In the genomic region with DNA sequence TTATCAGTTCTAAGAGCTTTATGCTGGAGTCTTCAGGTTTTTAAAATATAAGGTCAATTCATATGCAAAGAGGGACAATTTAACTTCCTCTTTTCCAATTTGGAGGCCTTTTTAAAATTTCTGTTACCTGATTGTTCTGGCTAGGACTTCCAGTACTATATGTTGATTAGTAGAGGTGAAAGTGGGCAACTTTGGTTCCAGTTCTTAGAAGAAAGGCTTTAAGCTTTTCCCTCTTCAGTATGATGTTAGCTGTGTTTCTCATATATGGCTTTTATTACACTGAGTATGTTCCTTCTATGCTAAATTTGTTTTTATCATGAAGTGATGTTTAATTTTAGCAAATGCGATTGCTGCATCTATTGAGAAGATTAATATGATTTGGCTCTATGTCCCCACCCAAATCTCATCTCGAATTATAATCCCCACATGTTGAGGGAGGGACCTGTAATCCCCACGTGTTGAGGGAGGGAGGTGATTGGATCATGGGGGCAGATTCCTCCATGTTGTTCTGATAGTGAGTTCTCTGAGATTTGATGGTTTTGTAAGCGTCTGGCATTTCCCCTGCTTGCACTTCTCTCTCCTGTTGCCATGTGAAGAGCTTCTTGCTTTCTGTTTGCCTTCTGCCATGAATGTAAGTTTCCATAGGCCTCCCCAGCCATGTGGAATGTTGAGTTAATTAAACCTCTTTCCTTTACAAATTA, we compare ENCODE assay signal across 26 cellular contexts.
"Had no signal": no experiment of that assay in that cellular context is flagged by ENCODE, and none has a peak within 500 bp of the region (broad histone marks: within the 10 kb centered on the region; RNA-seq: fewer than 3 reads in every experiment).

No MANE protein-coding gene starts in this region.

- H3K27me3 ChIP-seq: SJCRH30 had no signal

- H3K9ac ChIP-seq: SK-N-SH had no signal

- H3K27ac Mint-ChIP-seq: activated CD4-positive, alpha-beta memory T cell treated with anti-CD3 and anti-CD28 coated beads, Interleukin-2, amount 10 ng/mL, durations not matched to agents 7 days and 5 days; activated CD4-positive, alpha-beta T cell treated with anti-CD3 and anti-CD28 coated beads for 36 hours; activated naive CD4-positive, alpha-beta T cell treated with anti-CD3 and anti-CD28 coated beads for 36 hours; activated naive CD8-positive, alpha-beta T cell; activated T-helper 17 cell treated with anti-CD3 and anti-CD28 coated beads, Interleukin-2, amount 50 U/mL, for 72 hours; brain had no signal

- H3K4me3 ChIP-seq: SJCRH30 had no signal

- H3K27me3 Mint-ChIP-seq: activated CD4-positive, alpha-beta memory T cell treated with anti-CD3 and anti-CD28 coated beads, Interleukin-2, amount 10 ng/mL, durations not matched to agents 7 days and 5 days; activated CD4-positive, alpha-beta T cell treated with anti-CD3 and anti-CD28 coated beads for 36 hours; activated naive CD8-positive, alpha-beta T cell; activated T-helper 17 cell treated with anti-CD3 and anti-CD28 coated beads, Interleukin-2, amount 50 U/mL, for 72 hours; central memory CD8-positive, alpha-beta T cell had no signal

- H3K4me3 Mint-ChIP-seq: activated CD4-positive, alpha-beta memory T cell treated with anti-CD3 and anti-CD28 coated beads, Interleukin-2, amount 10 ng/mL, durations not matched to agents 7 days and 5 days; activated CD4-positive, alpha-beta T cell treated with anti-CD3 and anti-CD28 coated beads for 36 hours; activated naive CD4-positive, alpha-beta T cell treated with anti-CD3 and anti-CD28 coated beads for 36 hours; activated naive CD8-positive, alpha-beta T cell; activated T-helper 17 cell treated with anti-CD3 and anti-CD28 coated beads, Interleukin-2, amount 50 U/mL, for 72 hours; brain; central memory CD8-positive, alpha-beta T cell had no signal

- H3K36me3 ChIP-seq: SJCRH30 had no signal

- DNase-seq: activated CD4-positive, alpha-beta memory T cell treated with anti-CD3 and anti-CD28 coated beads, Interleukin-2, amount 10 ng/mL, durations not matched to agents 7 days and 5 days; activated CD4-positive, alpha-beta T cell treated with anti-CD3 and anti-CD28 coated beads for 36 hours; activated CD4-positive, alpha-beta T cell treated with anti-CD3 and anti-CD28 coated beads, Interleukin-2, amount 50 U/mL, for 1 hour; activated CD4-positive, CD25-positive, alpha-beta regulatory T cell; activated gamma-delta T cell; activated naive CD4-positive, alpha-beta T cell treated with anti-CD3 and anti-CD28 coated beads for 36 hours; activated T-cell treated with anti-CD3 and anti-CD28 coated beads for 4 hours; activated T-cell treated with anti-CD3 and anti-CD28 coated beads, Interleukin-2, amount 50 U/mL, for 48 hours; amygdala; Kasumi-1; NCI-H1105 treated with DMSO at 0.1 percent for 48 hours; NCI-H1436 treated with DMSO at 0.1 percent for 48 hours; NCI-H187; NCI-H2081; NCI-H446; NCI-H524; Right ventricle myocardium superior; RPMI8226; SJCRH30; SK-N-SH; T-helper 1 cell had no signal

- H3K27ac ChIP-seq: SJCRH30, VCaP had no signal

- H3K4me1 Mint-ChIP-seq: activated CD4-positive, alpha-beta memory T cell treated with anti-CD3 and anti-CD28 coated beads, Interleukin-2, amount 10 ng/mL, durations not matched to agents 7 days and 5 days; activated CD4-positive, alpha-beta T cell treated with anti-CD3 and anti-CD28 coated beads for 36 hours; activated T-helper 17 cell treated with anti-CD3 and anti-CD28 coated beads, Interleukin-2, amount 50 U/mL, for 72 hours; brain; central memory CD8-positive, alpha-beta T cell had no signal

- H3K4me2 ChIP-seq: SK-N-SH had no signal

- ATAC-seq: activated CD4-positive, alpha-beta T cell treated with anti-CD3 and anti-CD28 coated beads for 36 hours; activated T-helper 17 cell treated with anti-CD3 and anti-CD28 coated beads, Interleukin-2, amount 50 U/mL, for 72 hours had no signal

- H3K4me1 ChIP-seq: SJCRH30 had no signal
